30 cellular contexts compared by ENCODE assay signal in the genomic region with DNA sequence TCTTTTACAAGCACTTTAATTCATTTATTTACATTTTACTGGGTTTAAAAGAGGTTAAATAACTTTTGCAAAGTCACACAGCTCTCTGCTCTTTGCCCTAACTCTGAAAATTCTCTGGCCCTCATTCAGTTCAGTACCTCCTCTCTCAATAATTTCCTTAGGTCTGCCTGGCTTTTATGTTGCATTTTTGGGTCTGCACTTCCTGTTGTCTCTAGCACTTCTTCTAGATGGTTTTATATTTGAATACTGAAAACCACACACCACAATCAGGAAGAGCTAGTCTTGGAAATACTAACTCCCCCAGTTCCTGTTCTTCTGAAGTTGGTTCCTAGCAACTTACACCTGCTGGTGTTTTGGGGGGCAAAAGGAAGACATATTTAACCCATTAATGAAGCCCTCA.
"Had no signal": no experiment of that assay in that cellular context is flagged by ENCODE, and none has a peak within 500 bp of the region (broad histone marks: within the 10 kb centered on the region; RNA-seq: fewer than 3 reads in every experiment).

No MANE protein-coding gene starts in this region.

- H3K27ac ChIP-seq: adrenal gland, body of pancreas, esophagus muscularis mucosa, foreskin keratinocyte, heart left ventricle, ovary, right lobe of liver, tibial nerve, VCaP had no signal

- H3K27ac Mint-ChIP-seq: activated T-helper 1 cell treated with anti-CD3 and anti-CD28 coated beads, Interleukin-12 subunit alpha, Interleukin-12 subunit beta, Interleukin-2, Interleukin-4 antibody, amounts not matched to agents 30 ng/mL and 10 ng/mL and 1 ng/mL, durations not matched to agents 14 hours and 24 hours and 36 hours; immature natural killer cell; mesothelial cell of epicardium; naive B cell; progenitor cell of endocrine pancreas; T-helper 2 cell treated with Interferon-gamma antibody and Interleukin-4, amounts not matched to agents 5 μg/mL and 100 μg/mL, for 36 hours had no signal

- DNase-seq: activated CD4-positive, alpha-beta T cell treated with anti-CD3 and anti-CD28 coated beads for 4 hours; activated CD4-positive, alpha-beta T cell treated with anti-CD3 and anti-CD28 coated beads, Interleukin-2, amount 50 U/mL, for 4 hours; activated CD8-positive, alpha-beta memory T cell treated with anti-CD3 and anti-CD28 coated beads, Interleukin-2, amount 50 U/mL, for 4 hours; activated gamma-delta T cell treated with Interleukin-2 at 50 U/mL for 16 hours; activated naive CD4-positive, alpha-beta T cell treated with anti-CD3 and anti-CD28 coated beads, Interleukin-2, amount 50 U/mL, for 16 hours; activated T-cell treated with anti-CD3 and anti-CD28 coated beads, Interleukin-2, amount 50 U/mL, for 1 hour; adrenal gland; aorta; body of pancreas; dermis blood vessel endothelial cell; effector CD4-positive, alpha-beta T cell; foreskin keratinocyte; heart left ventricle; hypothalamus; immature natural killer cell; kidney; left colon; mammary epithelial cell; naive B cell; ovary; right lobe of liver; stimulated activated CD4-positive, alpha-beta T cell treated with anti-CD3 and anti-CD28 coated beads, Interleukin-2, amount 100 ng/mL, for 48 hours; stimulated activated naive CD4-positive, alpha-beta T cell treated with Interleukin-2 at 50 U/mL for 16 hours had no signal

- H3K27me3 ChIP-seq: adrenal gland, body of pancreas, esophagus muscularis mucosa, foreskin keratinocyte, heart left ventricle, ovary, right lobe of liver, tibial nerve had no signal

- H3K4me3 Mint-ChIP-seq: activated T-helper 1 cell treated with anti-CD3 and anti-CD28 coated beads, Interleukin-12 subunit alpha, Interleukin-12 subunit beta, Interleukin-2, Interleukin-4 antibody, amounts not matched to agents 30 ng/mL and 10 ng/mL and 1 ng/mL, durations not matched to agents 14 hours and 24 hours and 36 hours; immature natural killer cell; mesothelial cell of epicardium; naive B cell; T-helper 2 cell treated with Interferon-gamma antibody and Interleukin-4, amounts not matched to agents 5 μg/mL and 100 μg/mL, for 36 hours had no signal

- H3K27me3 Mint-ChIP-seq: naive B cell had no signal

- H3K36me3 ChIP-seq: adrenal gland, esophagus muscularis mucosa, heart left ventricle, ovary, right lobe of liver, tibial nerve had no signal

- H3K4me1 Mint-ChIP-seq: mesothelial cell of epicardium had no signal

- H3K4me1 ChIP-seq: adrenal gland, body of pancreas, esophagus muscularis mucosa, foreskin keratinocyte, heart left ventricle, right lobe of liver, tibial nerve had no signal

- H3K9me3 ChIP-seq: adrenal gland, body of pancreas, esophagus muscularis mucosa, heart left ventricle, ovary, right lobe of liver had no signal

- ATAC-seq: body of pancreas, foreskin keratinocyte, heart left ventricle, left colon, right lobe of liver had no signal

- H3K4me3 ChIP-seq: adrenal gland, body of pancreas, esophagus muscularis mucosa, heart left ventricle, ovary, right lobe of liver, tibial nerve had no signal

- H3K36me3 Mint-ChIP-seq: immature natural killer cell, mesothelial cell of epicardium, naive B cell had no signal

- H3K9me3 Mint-ChIP-seq: activated T-helper 1 cell treated with anti-CD3 and anti-CD28 coated beads, Interleukin-12 subunit alpha, Interleukin-12 subunit beta, Interleukin-2, Interleukin-4 antibody, amounts not matched to agents 30 ng/mL and 10 ng/mL and 1 ng/mL, durations not matched to agents 14 hours and 24 hours and 36 hours; immature natural killer cell; T-helper 2 cell treated with Interferon-gamma antibody and Interleukin-4, amounts not matched to agents 5 μg/mL and 100 μg/mL, for 36 hours had no signal
